8 cellular contexts compared by ENCODE assay signal in the genomic region with DNA sequence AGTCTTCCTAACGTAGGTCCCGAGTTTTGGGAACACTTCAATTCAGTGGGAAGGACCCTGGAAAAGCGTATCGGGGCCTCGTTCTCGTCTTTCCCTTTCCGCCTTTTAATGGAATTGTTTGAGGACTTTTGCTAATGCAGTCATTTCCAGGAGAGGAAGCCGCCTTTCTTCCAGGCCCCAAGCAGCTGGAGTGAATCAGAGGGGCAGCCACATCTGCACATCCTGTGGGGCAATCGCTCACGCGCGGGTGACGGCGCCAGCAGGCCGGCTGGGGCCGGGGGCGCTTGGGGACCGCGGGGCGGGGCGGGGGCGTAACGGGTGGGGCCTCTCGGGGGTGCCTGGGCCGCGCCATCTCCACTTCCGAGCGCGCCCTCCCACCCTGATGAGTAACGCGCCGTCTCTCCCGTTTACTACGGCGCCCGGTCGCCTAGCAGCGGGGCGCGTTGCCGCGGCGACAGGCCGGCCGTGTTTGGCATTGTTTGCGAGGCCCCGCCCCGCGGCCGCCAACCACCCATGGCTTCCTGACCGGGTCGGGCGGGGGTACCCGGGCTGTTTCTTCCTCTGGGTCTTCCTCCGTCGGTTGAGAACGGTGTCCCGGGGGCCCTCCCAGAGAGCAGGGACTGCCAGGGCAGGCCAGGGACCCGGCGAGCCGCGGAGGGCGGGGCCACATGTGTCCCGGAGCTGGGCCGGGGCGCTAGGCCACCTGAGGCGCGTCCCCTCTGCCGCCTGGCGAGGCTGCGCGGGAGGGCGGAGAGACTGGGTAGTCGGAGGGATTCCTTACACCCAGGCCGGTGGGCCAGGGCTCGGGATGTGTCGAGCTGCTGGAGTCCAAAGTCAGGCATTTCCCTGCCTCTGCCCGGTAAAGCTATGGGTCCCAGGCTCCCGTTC. TPM values are rescaled to one million over a fixed set of nuclear protein-coding genes. Genes with fewer than 3 reads are reported as not detected.
A peak's percentile ranks its signal among the peaks of the same experiment; 100 is the strongest.
DNase-seq lines count a peak whose midpoint lies in the region; ATAC-seq and TF ChIP-seq lines count a peak whose summit lies in the region.

No MANE protein-coding gene starts in this region.

- H3F3A ChIP-seq in neural progenitor cell (ENCODE audit: low read depth) = peaks cover 19% of the 10 kb centered on the region

- peak overlapping the region; percentile 80 to 94 (median 89) for H3K4me3 Mint-ChIP-seq in IgD-negative memory B cell
- H3K4me3 Mint-ChIP-seq in neural progenitor cell = peak overlapping the region; percentile 77

- no peaks in the 10 kb centered on the region for H4K20me1 ChIP-seq in neural progenitor cell (ENCODE audit: low read depth)

- H3K4me3 ChIP-seq in foreskin fibroblast (ENCODE audit: low read depth in 1 of 2, low read length in 2 of 2) (peak overlapping the region; percentile 48 to 51), neural progenitor cell (peak overlapping the region; percentile 72), stomach smooth muscle (ENCODE audit: low read length in 2 of 2) (peak overlapping the region; percentile 42 to 76)

- H3K36me3 ChIP-seq in neural progenitor cell = no peaks in the 10 kb centered on the region
- no peaks in the 10 kb centered on the region for H3K36me3 ChIP-seq in stomach smooth muscle (ENCODE audit: control insufficient read depth in 2 of 2, insufficient read depth in 2 of 2, low read length in 2 of 2)

- H3K9ac ChIP-seq in neural progenitor cell = no peak overlapping the region
- peak overlapping the region; percentile 72 to 74 for H3K9ac ChIP-seq in stomach smooth muscle (ENCODE audit: low read length in 2 of 2)

- no peaks in the 10 kb centered on the region for H3K79me2 ChIP-seq in neural progenitor cell (ENCODE audit: low read depth)

- ATAC-seq in GM21576 (IDR thresholded peaks at IDR 0.05; ENCODE audit: unreplicated experiment) = peak; percentile 84

- H3K27ac Mint-ChIP-seq in IgD-negative memory B cell (peak overlapping the region; percentile 90 to 97 (median 97)), neural progenitor cell (peak overlapping the region; percentile 97)

- H3K9me3 ChIP-seq in neural progenitor cell (ENCODE audit: low read depth) (no peaks in the 10 kb centered on the region), stomach smooth muscle (ENCODE audit: control insufficient read depth in 2 of 2, low read length in 2 of 2) (no peaks in the 10 kb centered on the region)

- H3K27me3 Mint-ChIP-seq in IgD-negative memory B cell (no peaks in the 10 kb centered on the region), neural progenitor cell (ENCODE audit: insufficient read depth, low read depth) (peaks cover 6% of the 10 kb centered on the region)

- H3K27me3 ChIP-seq in neural progenitor cell (no peaks in the 10 kb centered on the region), stomach smooth muscle (ENCODE audit: control insufficient read depth in 1 of 2, insufficient read depth in 2 of 2, low read length in 2 of 2) (no peaks in the 10 kb centered on the region)

- peak overlapping the region; percentile 83 for H3K4me2 ChIP-seq in neural progenitor cell

- H3K4me1 Mint-ChIP-seq in IgD-negative memory B cell (peaks cover 47 to 54% (median 51%) of the 10 kb centered on the region in 3 donors), neural progenitor cell (peaks cover 51% of the 10 kb centered on the region)

- H3K9me3 Mint-ChIP-seq in IgD-negative memory B cell = no peaks in the 10 kb centered on the region
- peaks cover 6% of the 10 kb centered on the region for H3K9me3 Mint-ChIP-seq in neural progenitor cell

- TF ChIP-seq CTCF in foreskin fibroblast (IDR thresholded peaks at IDR 0.05; ENCODE audit: low read depth, low read length) (no peak), neural progenitor cell (IDR thresholded peaks at IDR 0.05) (no peak)

- H3K36me3 Mint-ChIP-seq in IgD-negative memory B cell (no peaks in the 10 kb centered on the region), neural progenitor cell (no peaks in the 10 kb centered on the region)

- H3K27ac ChIP-seq in neural progenitor cell = no peak overlapping the region
- peak overlapping the region; percentile 86 for H3K27ac ChIP-seq in stomach smooth muscle (ENCODE audit: low read length)

- peak overlapping the region; percentile 80 for H2AFZ ChIP-seq in neural progenitor cell (replicated peaks)

- DNase-seq in DMS79 treated with DMSO at 0.1 percent for 48 hours (lab: John Stamatoyannopoulos, UW) = peak; percentile 82
- DNase-seq in RPMI8226 = peak; percentile 87
- peak; percentile 94 for DNase-seq in activated gamma-delta T cell (lab: John Stamatoyannopoulos, UW)
- DNase-seq in foreskin fibroblast = peak; percentile 98 to 99
- DNase-seq in neural progenitor cell (ENCODE audit: low spot score) = peak; percentile 94

- H3K4me1 ChIP-seq in neural progenitor cell = peaks cover 24% of the 10 kb centered on the region
- peaks cover 23% of the 10 kb centered on the region for H3K4me1 ChIP-seq in stomach smooth muscle (ENCODE audit: control insufficient read depth, insufficient read depth, low read length)

RNA-seq across cellular contexts. Expression of a gene that starts 2.3 kb away (rescaled TPM):
- polyA plus RNA-seq in IgD-negative memory B cell = not detected
- not detected in 2 replicates for total RNA-seq in neural progenitor cell (ENCODE audit: low replicate concordance)

RNA-seq across cellular contexts. Expression of a gene that starts 56.9 kb away (rescaled TPM):
- 2.7 TPM for polyA plus RNA-seq in IgD-negative memory B cell
- total RNA-seq in neural progenitor cell (ENCODE audit: low replicate concordance) = 20.8 and 23.1 TPM in 2 replicates
